ENCODE assay signal across 8 cellular contexts in the genomic region with DNA sequence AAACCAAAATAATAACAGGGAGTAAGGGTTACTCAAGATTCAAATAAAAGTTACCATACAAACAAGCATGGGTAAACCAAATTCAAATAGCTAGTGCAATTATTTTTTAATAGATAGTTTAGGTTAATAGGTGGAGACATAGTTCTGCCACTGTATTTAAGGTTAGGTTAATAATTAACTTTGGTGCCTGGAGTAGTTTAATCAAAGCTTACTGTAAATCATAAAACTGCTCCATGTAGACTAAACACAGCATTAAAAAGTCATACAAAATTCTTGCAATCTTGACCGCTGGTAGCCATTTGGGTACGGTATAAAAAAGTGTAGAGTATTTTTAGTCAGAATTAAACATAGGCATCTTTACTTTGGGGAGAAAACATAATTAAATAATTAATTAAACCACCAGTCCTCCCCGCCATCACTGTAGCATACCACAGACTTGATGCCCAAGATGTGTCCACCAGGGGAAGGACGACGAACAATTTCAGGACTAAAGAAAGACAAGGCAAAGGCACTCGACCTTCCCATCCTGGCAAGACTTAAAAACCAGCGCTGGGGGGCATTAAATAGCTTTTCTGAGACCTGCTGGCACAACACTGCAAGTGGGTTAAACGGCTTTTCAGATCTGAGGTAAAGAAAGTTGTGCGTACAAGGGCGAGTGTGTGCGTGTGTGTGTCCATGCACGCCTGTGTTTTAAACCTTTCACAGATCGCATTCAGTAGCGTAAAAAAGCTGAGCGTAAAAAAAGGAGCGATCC. TPM values are rescaled to one million over a fixed set of nuclear protein-coding genes. Genes with fewer than 3 reads are reported as not detected.
DNase-seq lines count a peak whose midpoint lies in the region; ATAC-seq and TF ChIP-seq lines count a peak whose summit lies in the region.

No MANE protein-coding gene starts in this region.

- peak overlapping the region; percentile 68; the same call in 1 of the 2 replicates for H3K4me3 ChIP-seq in GM12864 (ENCODE audit: low read depth, low read length)
- peak overlapping the region; percentile 89 for H3K4me3 ChIP-seq in SK-N-MC
- peak overlapping the region; percentile 99 for H3K4me3 ChIP-seq in iPS DF 6.9 (ENCODE audit: low read length)
- no peak overlapping the region for H3K4me3 ChIP-seq in effector memory CD4-positive, alpha-beta T cell (ENCODE audit: insufficient read depth, low read depth, low read length, poor library complexity, severe bottlenecking)

- H3K27ac ChIP-seq in SK-N-MC (no peak overlapping the region), iPS DF 6.9 (ENCODE audit: low read length) (no peak overlapping the region)
- no peak overlapping the region for H3K27ac ChIP-seq in effector memory CD4-positive, alpha-beta T cell (ENCODE audit: insufficient read depth, low read length, poor library complexity, severe bottlenecking)

- WGBS in iPS DF 6.9 (ENCODE audit: insufficient coverage, insufficient read length) = no CpG with 5 or more reads among the region's 16 CpGs

- peaks cover 5% of the 10 kb centered on the region; the same call in 1 of the 2 replicates for H3K4me1 ChIP-seq in iPS DF 6.9 (ENCODE audit: control insufficient read depth, insufficient read depth, low read length)
- H3K4me1 ChIP-seq in effector memory CD4-positive, alpha-beta T cell (ENCODE audit: control insufficient read depth, insufficient read depth, low read length, poor library complexity, severe bottlenecking) = peaks cover 12% of the 10 kb centered on the region

- H3K27me3 ChIP-seq in iPS DF 6.9 (ENCODE audit: control insufficient read depth, insufficient read depth, low read length) = no peaks in the 10 kb centered on the region
- H3K27me3 ChIP-seq in effector memory CD4-positive, alpha-beta T cell (replicated peaks; ENCODE audit: control insufficient read depth, insufficient read depth, low read length, poor library complexity, severe bottlenecking) = peaks cover 26% of the 10 kb centered on the region

- ATAC-seq in HG02763 (IDR thresholded peaks at IDR 0.05; ENCODE audit: unreplicated experiment) = no peak
- ATAC-seq in GM19324 (IDR thresholded peaks at IDR 0.05; ENCODE audit: low FRiP score, unreplicated experiment) = no peak

- H3K9me3 ChIP-seq in SK-N-MC (ENCODE audit: low read depth, low read length) (no peaks in the 10 kb centered on the region; the same call in 1 of the 2 replicates), iPS DF 6.9 (ENCODE audit: control insufficient read depth, insufficient read depth, low read length) (no peaks in the 10 kb centered on the region)
- H3K9me3 ChIP-seq in effector memory CD4-positive, alpha-beta T cell (ENCODE audit: control insufficient read depth, low read length) = no peaks in the 10 kb centered on the region

- DNase-seq in GM12864 (ENCODE audit: low read depth) = no peak
- no peak for DNase-seq in SK-N-MC (ENCODE audit: low read depth, low spot score)
- DNase-seq in iPS DF 6.9 (ENCODE audit: low read depth, low spot score) = no peak
- peak; percentile 41 for DNase-seq in renal cortical epithelial cell (ENCODE audit: low read depth)
- DNase-seq in COLO668 (lab: John Stamatoyannopoulos, UW; ENCODE audit: unreplicated experiment) = no peak
- DNase-seq in effector memory CD4-positive, alpha-beta T cell = no peak

- H3K9ac ChIP-seq in SK-N-MC (ENCODE audit: insufficient read length) = no peak overlapping the region

- H3K36me3 ChIP-seq in SK-N-MC (ENCODE audit: insufficient read depth, low read length) (no peaks in the 10 kb centered on the region), iPS DF 6.9 (ENCODE audit: control insufficient read depth, insufficient read depth, low read length) (no peaks in the 10 kb centered on the region)
- H3K36me3 ChIP-seq in effector memory CD4-positive, alpha-beta T cell (ENCODE audit: control insufficient read depth, insufficient read depth, low read length) = no peaks in the 10 kb centered on the region

- TF ChIP-seq CTCF in GM12864 (IDR thresholded peaks at IDR 0.05; ENCODE audit: low read depth, low read length, missing control alignments) = no peak

RNA-seq across cellular contexts. Expression of a gene that starts 2.9 kb away (rescaled TPM):
- total RNA-seq in renal cortical epithelial cell = 1.0 and 6.9 TPM in 2 replicates
